In the genomic region with DNA sequence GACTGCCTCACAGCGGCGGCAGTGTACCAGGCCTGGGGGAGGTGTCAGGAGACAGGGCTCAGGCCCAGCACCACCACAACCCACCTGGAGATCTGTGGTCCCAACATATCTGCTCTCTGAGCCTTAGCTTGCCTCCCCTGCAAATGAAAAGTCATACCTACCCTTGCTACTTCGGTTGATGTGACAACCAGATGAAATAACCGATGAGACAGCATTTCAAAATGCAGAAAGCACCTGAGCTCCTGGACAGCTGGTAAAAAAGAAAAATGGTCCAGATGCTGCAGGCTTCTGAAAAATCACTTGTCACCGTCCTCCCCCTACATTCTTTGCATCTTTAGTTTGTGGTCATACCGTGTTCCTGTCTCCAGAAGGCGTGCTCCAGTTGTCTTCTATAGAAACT, we compare ENCODE assay signal across 18 cellular contexts. TPM values are rescaled to one million over a fixed set of nuclear protein-coding genes. Genes with fewer than 3 reads are reported as not detected.
A peak's percentile ranks its signal among the peaks of the same experiment; 100 is the strongest.
DNase-seq lines count a peak whose midpoint lies in the region; ATAC-seq, FAIRE-seq and TF ChIP-seq lines count a peak whose summit lies in the region.
"Had no signal": no experiment of that assay in that cellular context is flagged by ENCODE, and none has a peak within 500 bp of the region (broad histone marks: within the 10 kb centered on the region; RNA-seq: fewer than 3 reads in every experiment).

No MANE protein-coding gene starts in this region.

- H4K5ac ChIP-seq in IMR-90 (ENCODE audit: low read depth, low read length): no peak overlapping the region

- no peaks in the 10 kb centered on the region for H3K4me1 ChIP-seq in A549
- H3K4me1 ChIP-seq in IMR-90 (ENCODE audit: control insufficient read depth, insufficient read depth, low read length): no peaks in the 10 kb centered on the region
- peaks cover 10% of the 10 kb centered on the region for H3K4me1 ChIP-seq in foreskin keratinocyte
- H3K4me1 ChIP-seq: HAP-1 had no signal

- H4K20me1 ChIP-seq in IMR-90 (ENCODE audit: insufficient read depth, low read length): no peaks in the 10 kb centered on the region

- H3K27ac ChIP-seq in A549 (no peak overlapping the region), IMR-90 (ENCODE audit: insufficient read depth, low read length) (no peak overlapping the region), foreskin keratinocyte (no peak overlapping the region), WERI-Rb-1 (no peak overlapping the region)
- H3K27ac ChIP-seq: HL-60 had no signal

- H3K36me3 Mint-ChIP-seq in activated naive CD4-positive, alpha-beta T cell treated with anti-CD3 and anti-CD28 coated beads, Interleukin-2, amount 50 U/mL, for 24 hours: no peaks in the 10 kb centered on the region
- no peaks in the 10 kb centered on the region for H3K36me3 Mint-ChIP-seq in progenitor cell of endocrine pancreas (ENCODE audit: insufficient read depth)

- ATAC-seq in A549 (no peak), IMR-90 (ENCODE audit: low read depth) (no peak), foreskin keratinocyte (peak; percentile 18)

- H3K4ac ChIP-seq in IMR-90 (ENCODE audit: low read depth, low read length): no peak overlapping the region

- H3K36me3 ChIP-seq in IMR-90 (ENCODE audit: control insufficient read depth, insufficient read depth, low read length): no peaks in the 10 kb centered on the region
- H3K36me3 ChIP-seq in WERI-Rb-1: no peaks in the 10 kb centered on the region
- H3K36me3 ChIP-seq: HAP-1 had no signal

- no TSS peak for BruUV-seq in IMR-90 (replicated peaks; lab: Mats Ljungman, UMichigan)

- TF ChIP-seq CTCF in A549 (IDR thresholded peaks at IDR 0.05): no peak
- TF ChIP-seq CTCF in IMR-90 (conservative IDR thresholded peaks at IDR 0.05; ENCODE audit: low read depth, low read length): no peak
- no peak for TF ChIP-seq CTCF in foreskin keratinocyte (conservative IDR thresholded peaks at IDR 0.05)
- no peak for TF ChIP-seq CTCF in progenitor cell of endocrine pancreas (IDR thresholded peaks at IDR 0.05; ENCODE audit: unreplicated experiment)
- TF ChIP-seq CTCF in WERI-Rb-1 (IDR thresholded peaks at IDR 0.05; ENCODE audit: low read depth, low read length): no peak

- no peak overlapping the region for H2AK9ac ChIP-seq in IMR-90 (replicated peaks; ENCODE audit: low read depth, low read length, poor library complexity)

- no peak overlapping the region for H3K14ac ChIP-seq in IMR-90 (replicated peaks; ENCODE audit: low read depth, low read length)

- no peak overlapping the region for H2AK5ac ChIP-seq in IMR-90 (ENCODE audit: low read depth, low read length)

- H3K27me3 ChIP-seq in IMR-90 (ENCODE audit: control insufficient read depth, insufficient read depth, low read length) (peaks cover 4% of the 10 kb centered on the region), foreskin keratinocyte (no peaks in the 10 kb centered on the region), WERI-Rb-1 (ENCODE audit: insufficient read depth, low read depth, severe bottlenecking) (peaks cover 57% of the 10 kb centered on the region)

- FAIRE-seq in A549 (lab: Jason Lieb, UNC): no peak
- FAIRE-seq: GM12892, GM19239, H1 had no signal

- H4K8ac ChIP-seq in IMR-90 (ENCODE audit: low read depth in 2 of 2, low read length in 2 of 2): no peak overlapping the region

- H3K23ac ChIP-seq in IMR-90 (ENCODE audit: low read depth, low read length): no peak overlapping the region

- TF ChIP-seq POLR2A in A549 (IDR thresholded peaks at IDR 0.05; ENCODE audit: low read length): no peak
- no peak for TF ChIP-seq POLR2A in IMR-90 (IDR thresholded peaks at IDR 0.05; ENCODE audit: low read depth, low read length)

- no peaks in the 10 kb centered on the region for H3K9me3 ChIP-seq in A549
- no peaks in the 10 kb centered on the region for H3K9me3 ChIP-seq in IMR-90 (ENCODE audit: control insufficient read depth, insufficient read depth, low read length)
- H3K9me3 ChIP-seq in WERI-Rb-1 (ENCODE audit: severe bottlenecking): no peaks in the 10 kb centered on the region
- H3K9me3 ChIP-seq: HAP-1 had no signal

- intact Hi-C loops in IMR-90 (cut with micrococcal nuclease): loop anchor here (5.0 kb wide), 1 partner anchor 156 kb away; the partner anchor contains the start of gene TARBP1

- POLR2A ChIA-PET in A549 (lab: Yijun Ruan, JAX): no interaction called here
- POLR2A ChIA-PET in IMR-90 (lab: Charles Lee; ENCODE audit: unreplicated experiment): no interaction called here

- no peak for TF ChIP-seq RAD21 in A549 (conservative IDR thresholded peaks at IDR 0.05 in 1 of 2, IDR thresholded peaks at IDR 0.05 in 1 of 2)
- TF ChIP-seq RAD21 in IMR-90 (IDR thresholded peaks at IDR 0.05; ENCODE audit: low read length): no peak

- H2BK5ac ChIP-seq in IMR-90 (ENCODE audit: low read depth, low read length, poor library complexity, severe bottlenecking): no peak overlapping the region

- peaks cover 75% of the 10 kb centered on the region for H3K4me1 Mint-ChIP-seq in activated naive CD4-positive, alpha-beta T cell treated with anti-CD3 and anti-CD28 coated beads, Interleukin-2, amount 50 U/mL, for 24 hours
- H3K4me1 Mint-ChIP-seq in progenitor cell of endocrine pancreas (ENCODE audit: low read depth): no peaks in the 10 kb centered on the region

- no peak overlapping the region for H2BK120ac ChIP-seq in IMR-90 (ENCODE audit: low read depth, low read length)

- CTCF ChIA-PET in A549 (lab: Yijun Ruan, JAX): interaction anchor here (1.3 kb wide), 1 partner anchor 12 kb away, joined by 3 read pairs; no protein-coding TSS in a partner anchor
- CTCF ChIA-PET in IMR-90 (lab: Yijun Ruan, JAX): no interaction called here

- no peak overlapping the region for H3K4me2 ChIP-seq in A549
- H3K4me2 ChIP-seq in IMR-90 (ENCODE audit: low read depth, low read length): no peak overlapping the region

- no peak for DNase-seq in activated naive CD4-positive, alpha-beta T cell treated with Interleukin-2 at 50 U/mL for 16 hours
- DNase-seq in A549 (ENCODE audit: low read depth in 1 of 2, low spot score in 1 of 2) (no peak), IMR-90 (no peak), foreskin keratinocyte (no peak), DMS53 treated with DMSO at 0.1 percent for 48 hours (lab: John Stamatoyannopoulos, UW; ENCODE audit: unreplicated experiment) (no peak), progenitor cell of endocrine pancreas (ENCODE audit: low spot score, unreplicated experiment) (no peak), WERI-Rb-1 (no peak)
- DNase-seq: C1 segment of cervical spinal cord; CD4-positive, alpha-beta memory T cell; DMS79 treated with DMSO at 0.1 percent for 48 hours; GDM1 had no signal

- H3K9me1 ChIP-seq in IMR-90 (ENCODE audit: insufficient read depth, low read length): no peaks in the 10 kb centered on the region

- H3K4me3 ChIP-seq in A549: no peak overlapping the region
- no peak overlapping the region for H3K4me3 ChIP-seq in IMR-90 (ENCODE audit: insufficient read depth, low read depth, low read length)
- H3K4me3 ChIP-seq in WERI-Rb-1 (ENCODE audit: low read depth, low read length): no peak overlapping the region
- H3K4me3 ChIP-seq: HAP-1 had no signal

- dilution Hi-C loops in IMR-90 (cut with HindIII; ENCODE audit: low sequenced_read_pairs, unreplicated experiment): no loop called here

- peak overlapping the region; percentile 6 for H3K4me3 Mint-ChIP-seq in activated naive CD4-positive, alpha-beta T cell treated with anti-CD3 and anti-CD28 coated beads, Interleukin-2, amount 50 U/mL, for 24 hours
- H3K4me3 Mint-ChIP-seq in progenitor cell of endocrine pancreas (ENCODE audit: low read depth): no peak overlapping the region
- H3K4me3 Mint-ChIP-seq: B cell had no signal

- H3K18ac ChIP-seq in IMR-90 (ENCODE audit: low read depth, low read length): no peak overlapping the region

- no peaks in the 10 kb centered on the region for H3K9me3 Mint-ChIP-seq in activated naive CD4-positive, alpha-beta T cell treated with anti-CD3 and anti-CD28 coated beads, Interleukin-2, amount 50 U/mL, for 24 hours
- H3K9me3 Mint-ChIP-seq in progenitor cell of endocrine pancreas (ENCODE audit: low read depth): no peaks in the 10 kb centered on the region
- H3K9me3 Mint-ChIP-seq: CD4-positive, alpha-beta memory T cell had no signal

- H2BK20ac ChIP-seq in IMR-90 (ENCODE audit: low read depth, low read length): no peak overlapping the region

- H3K27me3 Mint-ChIP-seq in activated naive CD4-positive, alpha-beta T cell treated with anti-CD3 and anti-CD28 coated beads, Interleukin-2, amount 50 U/mL, for 24 hours: no peaks in the 10 kb centered on the region
- peaks cover 44% of the 10 kb centered on the region for H3K27me3 Mint-ChIP-seq in progenitor cell of endocrine pancreas

- no peak overlapping the region for H3K9ac ChIP-seq in IMR-90 (ENCODE audit: low read depth, low read length)

- H2BK15ac ChIP-seq in IMR-90 (ENCODE audit: low read depth, low read length): no peak overlapping the region

- WGBS in A549 (ENCODE audit: missing lambda C conversion rate): 89% methylated on average over 7 of the region's 7 CpGs
- WGBS in IMR-90 (ENCODE audit: extremely low coverage in 2 of 2, insufficient read length in 1 of 2), 2 experiments: no CpG with 5 or more reads among the region's 7 CpGs

- no peaks in the 10 kb centered on the region for H3K79me1 ChIP-seq in IMR-90 (ENCODE audit: low read depth in 1 of 2, low read length in 2 of 2)

- H3K56ac ChIP-seq in IMR-90 (ENCODE audit: extremely low read depth, insufficient read depth, low read length): no peak overlapping the region

- peak overlapping the region; percentile 8 for H2AFZ ChIP-seq in IMR-90 (replicated peaks; ENCODE audit: low read length, poor library complexity)

- H3K27ac Mint-ChIP-seq in activated naive CD4-positive, alpha-beta T cell treated with anti-CD3 and anti-CD28 coated beads, Interleukin-2, amount 50 U/mL, for 24 hours: peak overlapping the region; percentile 49
- H3K27ac Mint-ChIP-seq in progenitor cell of endocrine pancreas: no peak overlapping the region
- H3K27ac Mint-ChIP-seq: B cell had no signal

- in situ Hi-C loops in IMR-90 (cut with MboI; ENCODE audit: low sequenced_read_pairs): loop anchor here (25.0 kb wide), 1 partner anchor 184 kb away; no protein-coding TSS in a partner anchor

- H4K91ac ChIP-seq in IMR-90 (ENCODE audit: insufficient read depth, low read depth, low read length): no peak overlapping the region

- TF ChIP-seq EP300 in A549 (IDR thresholded peaks at IDR 0.05): no peak

TF ChIP-seq in A549, 52 proteins besides CTCF, POLR2A, EP300 and RAD21 (continues in another document):
- TF ChIP-seq HDAC2 (IDR thresholded peaks at IDR 0.05): no peak

TF ChIP-seq in IMR-90, 13 proteins besides CTCF, POLR2A, EP300 and RAD21 (continues in another document):
- TF ChIP-seq SMC3 (IDR thresholded peaks at IDR 0.05; ENCODE audit: low read depth, low read length): no peak

RNA-seq across cellular contexts. Expression of gene COA6, which starts 52.0 kb away (rescaled TPM):
- polyA plus RNA-seq in A549 (2011; rRNA removed) (56.9 and 102 TPM in 2 replicates), A549 (2017; fragmentation: RNase III; extraction: RNeasy Plus Mini Kit Qiagen cat#74134 plus additional on column Dnase treatment) (133 to 134 TPM (median 133 TPM) in 3 replicates), IMR-90 (2012; rRNA removed) (14.0 and 14.3 TPM in 2 replicates), foreskin keratinocyte (65.2 and 67.3 TPM in 2 replicates)
- polyA plus RNA-seq in A549 (2012; cell fraction: cytosol; rRNA removed): 63.2 and 78.6 TPM in 2 replicates
- 21.3 and 28.0 TPM in 2 replicates for polyA plus RNA-seq in A549 (2012; cell fraction: nucleus; rRNA removed)
- polyA minus RNA-seq in A549 (2011; rRNA and poly(A)+ RNA removed): 7.8 and 7.9 TPM in 2 replicates
- total RNA-seq in IMR-90 (2012; rRNA removed) (6.8 and 18.6 TPM in 2 replicates), foreskin keratinocyte (46.1 and 49.2 TPM in 2 replicates), progenitor cell of endocrine pancreas (31.4 and 32.6 TPM in 2 replicates)
- 22.4 and 29.7 TPM in 2 replicates for polyA plus RNA-seq in IMR-90 (2012; cell fraction: cytosol; rRNA removed)
- polyA plus RNA-seq in IMR-90 (2012; cell fraction: nucleus; rRNA removed; ENCODE audit: low replicate concordance): 7.4 and 9.4 TPM in 2 replicates
